ENCODE assay signal across 8 cellular contexts in the genomic region with DNA sequence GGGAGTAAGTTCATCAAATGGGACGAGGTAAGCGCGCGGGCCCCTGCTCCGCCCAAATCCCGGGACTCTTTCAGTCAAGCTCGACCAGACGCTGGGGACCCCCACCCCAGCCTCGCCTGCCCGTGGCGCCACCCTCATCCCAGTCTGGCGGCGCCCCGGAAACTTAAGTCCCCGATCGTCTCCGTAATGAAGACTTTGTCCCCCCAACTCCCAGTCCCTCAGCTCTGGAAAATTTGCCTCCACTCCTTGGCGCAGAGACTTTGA. TPM values are rescaled to one million over a fixed set of nuclear protein-coding genes. Genes with fewer than 3 reads are reported as not detected.
DNase-seq lines count a peak whose midpoint lies in the region; ATAC-seq, FAIRE-seq and TF ChIP-seq lines count a peak whose summit lies in the region.

No MANE protein-coding gene starts in this region.

- H3K9me3 ChIP-seq in T-helper 17 cell (ENCODE audit: control insufficient read depth, low read length, poor library complexity, severe bottlenecking) (no peaks in the 10 kb centered on the region), hepatocyte (ENCODE audit: low read depth) (no peaks in the 10 kb centered on the region), small intestine (ENCODE audit: control insufficient read depth, low read depth) (no peaks in the 10 kb centered on the region)

- H3K27ac ChIP-seq in hepatocyte: peak overlapping the region; percentile 69
- peak overlapping the region; percentile 93 to 99 for H3K27ac ChIP-seq in small intestine (ENCODE audit: low read depth in 1 of 2, low read length in 1 of 2)

- H3K4me2 ChIP-seq in hepatocyte: peak overlapping the region; percentile 99

- peaks cover 21% of the 10 kb centered on the region for H3K4me1 ChIP-seq in hepatocyte (ENCODE audit: insufficient read depth)
- peaks cover 0 to 3% of the 10 kb centered on the region in 2 donors for H3K4me1 ChIP-seq in small intestine (ENCODE audit: control insufficient read depth in 2 of 2, insufficient read depth in 1 of 2, low read depth in 1 of 2, low read length in 1 of 2)

- peaks cover 5% of the 10 kb centered on the region for H4K20me1 ChIP-seq in hepatocyte (ENCODE audit: insufficient read depth, poor library complexity, severe bottlenecking)

- DNase-seq in H7: no peak
- no peak for DNase-seq in T-helper 17 cell
- no peak for DNase-seq in hepatocyte (ENCODE audit: low spot score)
- peak; percentile 90 for DNase-seq in small intestine
- DNase-seq in NCI-H2029 (lab: John Stamatoyannopoulos, UW): no peak
- no peak for DNase-seq in DMS 273 (lab: John Stamatoyannopoulos, UW; ENCODE audit: unreplicated experiment)
- no peak for DNase-seq in activated naive CD4-positive, alpha-beta T cell treated with anti-CD3 and anti-CD28 coated beads, Interleukin-2, amount 50 U/mL, for 72 hours (ENCODE audit: low spot score in 2 of 2)

- no peaks in the 10 kb centered on the region for H3K9me2 ChIP-seq in hepatocyte (replicated peaks; ENCODE audit: insufficient read depth)

- H3K4me1 Mint-ChIP-seq in T-helper 17 cell: peaks cover 13% of the 10 kb centered on the region

- H3K36me3 ChIP-seq in H7 (replicated peaks; ENCODE audit: control insufficient read depth, insufficient read depth, low read length): peaks cover 9% of the 10 kb centered on the region
- no peaks in the 10 kb centered on the region for H3K36me3 ChIP-seq in hepatocyte (replicated peaks; ENCODE audit: insufficient read depth, low read depth)
- H3K36me3 ChIP-seq in small intestine (ENCODE audit: control insufficient read depth in 2 of 2, insufficient read depth in 2 of 2, low read length in 2 of 2): peaks cover 7 to 15% of the 10 kb centered on the region in 2 donors

- TF ChIP-seq CTCF in hepatocyte (IDR thresholded peaks at IDR 0.05; ENCODE audit: poor library complexity): no peak

- no peak for FAIRE-seq in small intestine (lab: Jason Lieb, UNC)

- H3K36me3 Mint-ChIP-seq in T-helper 17 cell (ENCODE audit: low read depth): no peaks in the 10 kb centered on the region
- H3K36me3 Mint-ChIP-seq in activated naive CD4-positive, alpha-beta T cell treated with anti-CD3 and anti-CD28 coated beads, Interleukin-2, amount 50 U/mL, for 72 hours: no peaks in the 10 kb centered on the region

- peak overlapping the region; percentile 86 for H3K27ac Mint-ChIP-seq in T-helper 17 cell
- peak overlapping the region in 1 of 2 donors; percentile 55 for H3K27ac Mint-ChIP-seq in activated naive CD4-positive, alpha-beta T cell treated with anti-CD3 and anti-CD28 coated beads, Interleukin-2, amount 50 U/mL, for 72 hours

- H3K79me2 ChIP-seq in hepatocyte: peaks cover 16% of the 10 kb centered on the region

- peak overlapping the region; percentile 94 for H3K4me3 Mint-ChIP-seq in T-helper 17 cell

- ATAC-seq in T-helper 17 cell (no peak), GM19035 (IDR thresholded peaks at IDR 0.05; ENCODE audit: unreplicated experiment) (no peak)
- no peak for ATAC-seq in activated naive CD4-positive, alpha-beta T cell treated with anti-CD3 and anti-CD28 coated beads, Interleukin-2, amount 50 U/mL, for 72 hours

- 1% methylated on average over 16 of the region's 18 CpGs for WGBS in hepatocyte (ENCODE audit: low lambda C conversion rate, missing lambda C conversion rate)
- WGBS in small intestine, 3 donors: 0 to 1% (median 1%) methylated on average over 17 to 18 of the region's 18 CpGs

- H3K9me3 Mint-ChIP-seq in activated naive CD4-positive, alpha-beta T cell treated with anti-CD3 and anti-CD28 coated beads, Interleukin-2, amount 50 U/mL, for 72 hours: no peaks in the 10 kb centered on the region

- no peaks in the 10 kb centered on the region for H3K27me3 Mint-ChIP-seq in T-helper 17 cell

- peak overlapping the region; percentile 84 for H3K4me3 ChIP-seq in H7 (ENCODE audit: insufficient read depth, low read depth, low read length)
- peak overlapping the region; percentile 82 for H3K4me3 ChIP-seq in hepatocyte
- peak overlapping the region; percentile 61 to 85 for H3K4me3 ChIP-seq in small intestine (ENCODE audit: low read depth in 1 of 2, low read length in 2 of 2)

- H3K27me3 ChIP-seq in H7 (ENCODE audit: control insufficient read depth, insufficient read depth, low read length): no peaks in the 10 kb centered on the region
- H3K27me3 ChIP-seq in hepatocyte: no peaks in the 10 kb centered on the region
- no peaks in the 10 kb centered on the region for H3K27me3 ChIP-seq in small intestine (ENCODE audit: control insufficient read depth in 2 of 2, insufficient read depth in 2 of 2, low read length in 2 of 2)

- H2AFZ ChIP-seq in hepatocyte: peak overlapping the region; percentile 74

RNA-seq across cellular contexts. Expression of a gene that starts 0.3 kb away (rescaled TPM):
- total RNA-seq in H7 (2014; rRNA removed; shearing (Covaris generic)): 70.0 and 87.0 TPM in 2 replicates
- total RNA-seq in T-helper 17 cell: 1 to 10 TPM; 5.9 TPM
- 21.1 and 23.5 TPM in 2 replicates for total RNA-seq in hepatocyte
- polyA plus RNA-seq in hepatocyte: 19.0 and 19.5 TPM in 2 replicates
- polyA plus RNA-seq in small intestine: 100 to 1,000 TPM; 108 to 191 (median 142) TPM
- total RNA-seq in activated naive CD4-positive, alpha-beta T cell treated with anti-CD3 and anti-CD28 coated beads, Interleukin-2, amount 50 U/mL, for 72 hours: 10 to 100 TPM; 10.4 to 13.7 TPM

RNA-seq across cellular contexts. Expression of a gene that starts 4.9 kb away (rescaled TPM):
- total RNA-seq in H7 (2014; rRNA removed; shearing (Covaris generic)): 461 and 540 TPM in 2 replicates
- total RNA-seq in T-helper 17 cell (10 to 100 TPM; 38.7 to 48.2 TPM), hepatocyte (86.8 and 96.1 TPM in 2 replicates)
- polyA plus RNA-seq in hepatocyte (222 and 229 TPM in 2 replicates), small intestine (100 to 1,000 TPM; 139 to 161 (median 147) TPM)
- total RNA-seq in activated naive CD4-positive, alpha-beta T cell treated with anti-CD3 and anti-CD28 coated beads, Interleukin-2, amount 50 U/mL, for 72 hours: 100 to 1,000 TPM; 177 to 262 TPM

RNA-seq across cellular contexts. Expression of a gene that starts 10.8 kb away (rescaled TPM):
- total RNA-seq in H7 (2014; rRNA removed; shearing (Covaris generic)): 62.0 and 63.8 TPM in 2 replicates
- 10 to 100 TPM; 27.4 to 29.1 TPM for total RNA-seq in T-helper 17 cell
- 57.7 and 73.5 TPM in 2 replicates for total RNA-seq in hepatocyte
- polyA plus RNA-seq in hepatocyte: 349 and 421 TPM in 2 replicates
- polyA plus RNA-seq in small intestine: 100 to 1,000 TPM; 199 to 268 (median 227) TPM
- 10 to 100 TPM; 27.7 to 36.0 TPM for total RNA-seq in activated naive CD4-positive, alpha-beta T cell treated with anti-CD3 and anti-CD28 coated beads, Interleukin-2, amount 50 U/mL, for 72 hours

RNA-seq across cellular contexts. Expression of a gene that starts 17.3 kb away (rescaled TPM):
- 17.6 and 22.4 TPM in 2 replicates for total RNA-seq in H7 (2014; rRNA removed; shearing (Covaris generic))
- 10 to 100 TPM; 44.9 to 48.3 TPM for total RNA-seq in T-helper 17 cell
- 29.1 and 30.5 TPM in 2 replicates for total RNA-seq in hepatocyte
- polyA plus RNA-seq in hepatocyte: 116 and 117 TPM in 2 replicates
- polyA plus RNA-seq in small intestine: 10 to 100 TPM; 34.8 to 59.7 (median 36.5) TPM
- 100 to 1,000 TPM in 1 of 2 donors, 10 to 100 TPM in 1; 57.6 to 119 TPM for total RNA-seq in activated naive CD4-positive, alpha-beta T cell treated with anti-CD3 and anti-CD28 coated beads, Interleukin-2, amount 50 U/mL, for 72 hours

RNA-seq across cellular contexts. Expression of a gene that starts 21.3 kb away (rescaled TPM):
- total RNA-seq in H7 (2014; rRNA removed; shearing (Covaris generic)): 12.0 and 18.0 TPM in 2 replicates
- total RNA-seq in T-helper 17 cell (10 to 100 TPM; 29.0 to 35.0 TPM), hepatocyte (12.8 and 13.4 TPM in 2 replicates)
- polyA plus RNA-seq in hepatocyte (58.4 and 61.7 TPM in 2 replicates), small intestine (100 to 1,000 TPM in 2 of 3 donors, 10 to 100 TPM in 1; 50.6 to 164 (median 127) TPM)
- 10 to 100 TPM; 26.7 to 48.7 TPM for total RNA-seq in activated naive CD4-positive, alpha-beta T cell treated with anti-CD3 and anti-CD28 coated beads, Interleukin-2, amount 50 U/mL, for 72 hours
